Comparison of ENCODE assay signal across 2 cellular contexts in the genomic region with DNA sequence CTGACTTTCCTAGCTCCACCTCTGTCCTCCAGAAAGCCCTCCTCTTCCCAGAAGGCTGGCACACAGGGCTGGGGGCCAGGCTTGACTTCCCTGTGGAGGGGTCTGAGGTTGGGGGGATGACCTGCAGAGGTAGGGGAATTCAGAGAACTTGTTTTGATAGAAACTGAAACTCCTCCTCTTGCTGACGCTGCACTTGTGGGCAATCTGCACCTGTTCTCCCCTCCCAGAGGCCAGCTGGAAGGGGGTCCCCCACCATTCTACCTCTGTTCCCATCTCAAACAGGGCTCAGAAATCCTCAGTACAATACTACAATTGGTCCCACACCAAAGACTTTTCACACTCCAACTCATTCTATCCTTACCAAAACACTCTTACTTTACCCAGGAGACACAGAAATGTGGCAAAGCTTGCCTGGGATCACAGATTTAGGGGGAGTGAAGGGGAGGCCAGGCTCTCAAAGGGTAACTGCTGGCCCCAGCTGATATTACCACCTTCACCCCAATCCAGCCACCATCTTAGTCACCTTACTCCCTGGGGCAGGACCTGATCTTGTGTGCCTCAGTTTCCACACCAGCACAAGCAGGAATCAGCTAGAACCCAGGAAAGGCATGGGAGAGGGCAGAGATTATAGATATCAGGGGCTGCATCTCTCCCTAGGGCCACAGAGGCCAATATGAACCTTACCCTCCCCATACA.
TF ChIP-seq lines count a peak whose summit lies in the region.

No MANE protein-coding gene starts in this region.

TF ChIP-seq in WTC11, 78 proteins besides CTCF, POLR2A, EP300 and RAD21 (continues in another document):
- TF ChIP-seq ZNF416 (CRISPR knock-in tag; IDR thresholded peaks at IDR 0.05) (no peak), NFE2L1 (CRISPR knock-in tag; IDR thresholded peaks at IDR 0.05) (no peak), JAZF1 (CRISPR knock-in tag; IDR thresholded peaks at IDR 0.05) (no peak), SOX15 (CRISPR knock-in tag; IDR thresholded peaks at IDR 0.05) (no peak), NFYB (CRISPR knock-in tag; conservative IDR thresholded peaks at IDR 0.05; ENCODE audit: low read depth) (no peak), NFATC4 (CRISPR knock-in tag; IDR thresholded peaks at IDR 0.05) (no peak)
- TF ChIP-seq, protein P1, sequence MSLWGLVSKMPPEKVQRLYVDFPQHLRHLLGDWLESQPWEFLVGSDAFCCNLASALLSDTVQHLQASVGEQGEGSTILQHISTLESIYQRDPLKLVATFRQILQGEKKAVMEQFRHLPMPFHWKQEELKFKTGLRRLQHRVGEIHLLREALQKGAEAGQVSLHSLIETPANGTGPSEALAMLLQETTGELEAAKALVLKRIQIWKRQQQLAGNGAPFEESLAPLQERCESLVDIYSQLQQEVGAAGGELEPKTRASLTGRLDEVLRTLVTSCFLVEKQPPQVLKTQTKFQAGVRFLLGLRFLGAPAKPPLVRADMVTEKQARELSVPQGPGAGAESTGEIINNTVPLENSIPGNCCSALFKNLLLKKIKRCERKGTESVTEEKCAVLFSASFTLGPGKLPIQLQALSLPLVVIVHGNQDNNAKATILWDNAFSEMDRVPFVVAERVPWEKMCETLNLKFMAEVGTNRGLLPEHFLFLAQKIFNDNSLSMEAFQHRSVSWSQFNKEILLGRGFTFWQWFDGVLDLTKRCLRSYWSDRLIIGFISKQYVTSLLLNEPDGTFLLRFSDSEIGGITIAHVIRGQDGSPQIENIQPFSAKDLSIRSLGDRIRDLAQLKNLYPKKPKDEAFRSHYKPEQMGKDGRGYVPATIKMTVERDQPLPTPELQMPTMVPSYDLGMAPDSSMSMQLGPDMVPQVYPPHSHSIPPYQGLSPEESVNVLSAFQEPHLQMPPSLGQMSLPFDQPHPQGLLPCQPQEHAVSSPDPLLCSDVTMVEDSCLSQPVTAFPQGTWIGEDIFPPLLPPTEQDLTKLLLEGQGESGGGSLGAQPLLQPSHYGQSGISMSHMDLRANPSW (CRISPR knock-in tag; conservative IDR thresholded peaks at IDR 0.05; ENCODE audit: low read depth): no peak
- TF ChIP-seq, protein P2, sequence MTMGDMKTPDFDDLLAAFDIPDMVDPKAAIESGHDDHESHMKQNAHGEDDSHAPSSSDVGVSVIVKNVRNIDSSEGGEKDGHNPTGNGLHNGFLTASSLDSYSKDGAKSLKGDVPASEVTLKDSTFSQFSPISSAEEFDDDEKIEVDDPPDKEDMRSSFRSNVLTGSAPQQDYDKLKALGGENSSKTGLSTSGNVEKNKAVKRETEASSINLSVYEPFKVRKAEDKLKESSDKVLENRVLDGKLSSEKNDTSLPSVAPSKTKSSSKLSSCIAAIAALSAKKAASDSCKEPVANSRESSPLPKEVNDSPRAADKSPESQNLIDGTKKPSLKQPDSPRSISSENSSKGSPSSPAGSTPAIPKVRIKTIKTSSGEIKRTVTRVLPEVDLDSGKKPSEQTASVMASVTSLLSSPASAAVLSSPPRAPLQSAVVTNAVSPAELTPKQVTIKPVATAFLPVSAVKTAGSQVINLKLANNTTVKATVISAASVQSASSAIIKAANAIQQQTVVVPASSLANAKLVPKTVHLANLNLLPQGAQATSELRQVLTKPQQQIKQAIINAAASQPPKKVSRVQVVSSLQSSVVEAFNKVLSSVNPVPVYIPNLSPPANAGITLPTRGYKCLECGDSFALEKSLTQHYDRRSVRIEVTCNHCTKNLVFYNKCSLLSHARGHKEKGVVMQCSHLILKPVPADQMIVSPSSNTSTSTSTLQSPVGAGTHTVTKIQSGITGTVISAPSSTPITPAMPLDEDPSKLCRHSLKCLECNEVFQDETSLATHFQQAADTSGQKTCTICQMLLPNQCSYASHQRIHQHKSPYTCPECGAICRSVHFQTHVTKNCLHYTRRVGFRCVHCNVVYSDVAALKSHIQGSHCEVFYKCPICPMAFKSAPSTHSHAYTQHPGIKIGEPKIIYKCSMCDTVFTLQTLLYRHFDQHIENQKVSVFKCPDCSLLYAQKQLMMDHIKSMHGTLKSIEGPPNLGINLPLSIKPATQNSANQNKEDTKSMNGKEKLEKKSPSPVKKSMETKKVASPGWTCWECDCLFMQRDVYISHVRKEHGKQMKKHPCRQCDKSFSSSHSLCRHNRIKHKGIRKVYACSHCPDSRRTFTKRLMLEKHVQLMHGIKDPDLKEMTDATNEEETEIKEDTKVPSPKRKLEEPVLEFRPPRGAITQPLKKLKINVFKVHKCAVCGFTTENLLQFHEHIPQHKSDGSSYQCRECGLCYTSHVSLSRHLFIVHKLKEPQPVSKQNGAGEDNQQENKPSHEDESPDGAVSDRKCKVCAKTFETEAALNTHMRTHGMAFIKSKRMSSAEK (CRISPR knock-in tag; IDR thresholded peaks at IDR 0.05; ENCODE audit: borderline replicate concordance): no peak
- TF ChIP-seq, protein P3, sequence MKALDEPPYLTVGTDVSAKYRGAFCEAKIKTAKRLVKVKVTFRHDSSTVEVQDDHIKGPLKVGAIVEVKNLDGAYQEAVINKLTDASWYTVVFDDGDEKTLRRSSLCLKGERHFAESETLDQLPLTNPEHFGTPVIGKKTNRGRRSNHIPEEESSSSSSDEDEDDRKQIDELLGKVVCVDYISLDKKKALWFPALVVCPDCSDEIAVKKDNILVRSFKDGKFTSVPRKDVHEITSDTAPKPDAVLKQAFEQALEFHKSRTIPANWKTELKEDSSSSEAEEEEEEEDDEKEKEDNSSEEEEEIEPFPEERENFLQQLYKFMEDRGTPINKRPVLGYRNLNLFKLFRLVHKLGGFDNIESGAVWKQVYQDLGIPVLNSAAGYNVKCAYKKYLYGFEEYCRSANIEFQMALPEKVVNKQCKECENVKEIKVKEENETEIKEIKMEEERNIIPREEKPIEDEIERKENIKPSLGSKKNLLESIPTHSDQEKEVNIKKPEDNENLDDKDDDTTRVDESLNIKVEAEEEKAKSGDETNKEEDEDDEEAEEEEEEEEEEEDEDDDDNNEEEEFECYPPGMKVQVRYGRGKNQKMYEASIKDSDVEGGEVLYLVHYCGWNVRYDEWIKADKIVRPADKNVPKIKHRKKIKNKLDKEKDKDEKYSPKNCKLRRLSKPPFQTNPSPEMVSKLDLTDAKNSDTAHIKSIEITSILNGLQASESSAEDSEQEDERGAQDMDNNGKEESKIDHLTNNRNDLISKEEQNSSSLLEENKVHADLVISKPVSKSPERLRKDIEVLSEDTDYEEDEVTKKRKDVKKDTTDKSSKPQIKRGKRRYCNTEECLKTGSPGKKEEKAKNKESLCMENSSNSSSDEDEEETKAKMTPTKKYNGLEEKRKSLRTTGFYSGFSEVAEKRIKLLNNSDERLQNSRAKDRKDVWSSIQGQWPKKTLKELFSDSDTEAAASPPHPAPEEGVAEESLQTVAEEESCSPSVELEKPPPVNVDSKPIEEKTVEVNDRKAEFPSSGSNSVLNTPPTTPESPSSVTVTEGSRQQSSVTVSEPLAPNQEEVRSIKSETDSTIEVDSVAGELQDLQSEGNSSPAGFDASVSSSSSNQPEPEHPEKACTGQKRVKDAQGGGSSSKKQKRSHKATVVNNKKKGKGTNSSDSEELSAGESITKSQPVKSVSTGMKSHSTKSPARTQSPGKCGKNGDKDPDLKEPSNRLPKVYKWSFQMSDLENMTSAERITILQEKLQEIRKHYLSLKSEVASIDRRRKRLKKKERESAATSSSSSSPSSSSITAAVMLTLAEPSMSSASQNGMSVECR (CRISPR knock-in tag; IDR thresholded peaks at IDR 0.05; ENCODE audit: borderline replicate concordance): no peak
- TF ChIP-seq, protein P4, sequence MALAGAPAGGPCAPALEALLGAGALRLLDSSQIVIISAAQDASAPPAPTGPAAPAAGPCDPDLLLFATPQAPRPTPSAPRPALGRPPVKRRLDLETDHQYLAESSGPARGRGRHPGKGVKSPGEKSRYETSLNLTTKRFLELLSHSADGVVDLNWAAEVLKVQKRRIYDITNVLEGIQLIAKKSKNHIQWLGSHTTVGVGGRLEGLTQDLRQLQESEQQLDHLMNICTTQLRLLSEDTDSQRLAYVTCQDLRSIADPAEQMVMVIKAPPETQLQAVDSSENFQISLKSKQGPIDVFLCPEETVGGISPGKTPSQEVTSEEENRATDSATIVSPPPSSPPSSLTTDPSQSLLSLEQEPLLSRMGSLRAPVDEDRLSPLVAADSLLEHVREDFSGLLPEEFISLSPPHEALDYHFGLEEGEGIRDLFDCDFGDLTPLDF (CRISPR knock-in tag; IDR thresholded peaks at IDR 0.05): no peak

TF ChIP-seq in HepG2, 621 proteins besides CTCF, POLR2A, EP300 and RAD21:
- TF ChIP-seq, protein P5, sequence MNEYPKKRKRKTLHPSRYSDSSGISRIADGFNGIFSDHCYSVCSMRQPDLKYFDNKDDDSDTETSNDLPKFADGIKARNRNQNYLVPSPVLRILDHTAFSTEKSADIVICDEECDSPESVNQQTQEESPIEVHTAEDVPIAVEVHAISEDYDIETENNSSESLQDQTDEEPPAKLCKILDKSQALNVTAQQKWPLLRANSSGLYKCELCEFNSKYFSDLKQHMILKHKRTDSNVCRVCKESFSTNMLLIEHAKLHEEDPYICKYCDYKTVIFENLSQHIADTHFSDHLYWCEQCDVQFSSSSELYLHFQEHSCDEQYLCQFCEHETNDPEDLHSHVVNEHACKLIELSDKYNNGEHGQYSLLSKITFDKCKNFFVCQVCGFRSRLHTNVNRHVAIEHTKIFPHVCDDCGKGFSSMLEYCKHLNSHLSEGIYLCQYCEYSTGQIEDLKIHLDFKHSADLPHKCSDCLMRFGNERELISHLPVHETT (CRISPR knock-in tag; conservative IDR thresholded peaks at IDR 0.05): no peak
- TF ChIP-seq, protein P6, sequence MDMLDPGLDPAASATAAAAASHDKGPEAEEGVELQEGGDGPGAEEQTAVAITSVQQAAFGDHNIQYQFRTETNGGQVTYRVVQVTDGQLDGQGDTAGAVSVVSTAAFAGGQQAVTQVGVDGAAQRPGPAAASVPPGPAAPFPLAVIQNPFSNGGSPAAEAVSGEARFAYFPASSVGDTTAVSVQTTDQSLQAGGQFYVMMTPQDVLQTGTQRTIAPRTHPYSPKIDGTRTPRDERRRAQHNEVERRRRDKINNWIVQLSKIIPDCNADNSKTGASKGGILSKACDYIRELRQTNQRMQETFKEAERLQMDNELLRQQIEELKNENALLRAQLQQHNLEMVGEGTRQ (IDR thresholded peaks at IDR 0.05; ENCODE audit: low read depth, low read length): no peak
- TF ChIP-seq, protein P6 (CRISPR knock-in tag; IDR thresholded peaks at IDR 0.05; ENCODE audit: borderline replicate concordance): no peak
- no peak for TF ChIP-seq CEBPG (CRISPR knock-in tag; IDR thresholded peaks at IDR 0.05)
- TF ChIP-seq, protein P7, sequence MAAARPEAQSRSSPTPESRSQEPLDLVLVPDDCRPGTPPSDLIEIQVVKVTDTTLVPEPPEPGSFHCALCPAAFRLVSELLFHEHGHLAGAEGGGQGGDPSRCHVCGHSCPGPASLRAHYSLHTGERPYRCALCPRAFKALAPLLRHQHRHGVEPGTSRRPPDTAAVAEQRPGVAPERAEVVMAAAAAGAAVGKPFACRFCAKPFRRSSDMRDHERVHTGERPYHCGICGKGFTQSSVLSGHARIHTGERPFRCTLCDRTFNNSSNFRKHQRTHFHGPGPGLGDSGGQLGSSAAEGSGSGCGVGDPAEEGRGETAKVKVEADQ (CRISPR knock-in tag; IDR thresholded peaks at IDR 0.05; ENCODE audit: borderline replicate concordance): no peak
- TF ChIP-seq SAFB2 (CRISPR knock-in tag; IDR thresholded peaks at IDR 0.05; ENCODE audit: borderline replicate concordance, low read depth): no peak
- TF ChIP-seq, protein P8, sequence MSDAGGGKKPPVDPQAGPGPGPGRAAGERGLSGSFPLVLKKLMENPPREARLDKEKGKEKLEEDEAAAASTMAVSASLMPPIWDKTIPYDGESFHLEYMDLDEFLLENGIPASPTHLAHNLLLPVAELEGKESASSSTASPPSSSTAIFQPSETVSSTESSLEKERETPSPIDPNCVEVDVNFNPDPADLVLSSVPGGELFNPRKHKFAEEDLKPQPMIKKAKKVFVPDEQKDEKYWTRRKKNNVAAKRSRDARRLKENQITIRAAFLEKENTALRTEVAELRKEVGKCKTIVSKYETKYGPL (CRISPR knock-in tag; IDR thresholded peaks at IDR 0.05): no peak
- no peak for TF ChIP-seq KAT7 (CRISPR knock-in tag; IDR thresholded peaks at IDR 0.05; ENCODE audit: borderline replicate concordance)
- TF ChIP-seq, protein P9, sequence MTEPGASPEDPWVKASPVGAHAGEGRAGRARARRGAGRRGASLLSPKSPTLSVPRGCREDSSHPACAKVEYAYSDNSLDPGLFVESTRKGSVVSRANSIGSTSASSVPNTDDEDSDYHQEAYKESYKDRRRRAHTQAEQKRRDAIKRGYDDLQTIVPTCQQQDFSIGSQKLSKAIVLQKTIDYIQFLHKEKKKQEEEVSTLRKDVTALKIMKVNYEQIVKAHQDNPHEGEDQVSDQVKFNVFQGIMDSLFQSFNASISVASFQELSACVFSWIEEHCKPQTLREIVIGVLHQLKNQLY (CRISPR knock-in tag; IDR thresholded peaks at IDR 0.05): no peak
- no peak for TF ChIP-seq ZFP82 (CRISPR knock-in tag; IDR thresholded peaks at IDR 0.05; ENCODE audit: borderline replicate concordance)
- TF ChIP-seq ATAD3A (CRISPR knock-in tag; IDR thresholded peaks at IDR 0.05): no peak
